In genomic region chr6:44230034-44230675, GRCh38 we compare ENCODE assay signal across 19 cellular contexts. TPM values are rescaled to one million over a fixed set of nuclear protein-coding genes. Genes with fewer than 3 reads are reported as not detected.
"Had no signal": no experiment of that assay in that cellular context is flagged by ENCODE, and none has a peak within 500 bp of the region (broad histone marks: within the 10 kb centered on the region; RNA-seq: fewer than 3 reads in every experiment).

No MANE protein-coding gene starts in this region.

- DNase-seq: activated B cell treated with CpG ODN at 0.5 μM for 24 hours; activated CD4-positive, alpha-beta T cell treated with anti-CD3 and anti-CD28 coated beads, Interleukin-2, amount 10 ng/mL, durations not matched to agents 7 days and 5 days; activated CD8-positive, alpha-beta memory T cell treated with anti-CD3 and anti-CD28 coated beads for 24 hours; activated naive CD4-positive, alpha-beta T cell treated with anti-CD3 and anti-CD28 coated beads, Interleukin-2, amount 10 ng/mL, durations not matched to agents 7 days and 5 days; activated T-cell treated with anti-CD3 and anti-CD28 coated beads for 4 hours; esophagus squamous epithelium; foreskin fibroblast; islet precursor cell; naive B cell; SHP77 treated with DMSO at 0.1 percent for 48 hours; stimulated activated CD4-positive, alpha-beta T cell treated with anti-CD3 and anti-CD28 coated beads, Interleukin-4, amount 100 ng/mL, for 4 hours; transverse colon had no signal

- H3K36me3 Mint-ChIP-seq: mesothelial cell of epicardium, naive B cell had no signal

- H3K27ac Mint-ChIP-seq: activated B cell treated with CpG ODN at 0.5 μM for 24 hours; activated naive CD4-positive, alpha-beta T cell treated with anti-CD3 and anti-CD28 coated beads, Interleukin-2, amount 10 ng/mL, durations not matched to agents 7 days and 5 days; activated T-helper 2 cell treated with anti-CD3 and anti-CD28 coated beads, Interferon-gamma antibody, Interleukin-2, Interleukin-4, amounts not matched to agents 10 μg/mL and 5 μg/mL and 100 μg/mL, durations not matched to agents 14 hours and 24 hours and 36 hours; mesothelial cell of epicardium; naive B cell; progenitor cell of endocrine pancreas; T-helper 1 cell treated with Interleukin-12 subunit alpha and Interleukin-12 subunit beta and Interleukin-4 antibody, amounts not matched to agents 30 μg/mL and 1 μg/mL, for 36 hours had no signal

- H3K4me1 Mint-ChIP-seq: activated B cell treated with CpG ODN at 0.5 μM for 24 hours had no signal

- ATAC-seq: body of pancreas had no signal

- H3K4me3 ChIP-seq: body of pancreas, esophagus squamous epithelium, skin epidermis, transverse colon had no signal

- H3K4me3 Mint-ChIP-seq: activated B cell treated with CpG ODN at 0.5 μM for 24 hours; activated CD4-positive, alpha-beta T cell treated with anti-CD3 and anti-CD28 coated beads, Interleukin-2, amount 10 ng/mL, durations not matched to agents 7 days and 5 days; activated naive CD4-positive, alpha-beta T cell treated with anti-CD3 and anti-CD28 coated beads, Interleukin-2, amount 10 ng/mL, durations not matched to agents 7 days and 5 days; mesothelial cell of epicardium; naive B cell; T-helper 1 cell treated with Interleukin-12 subunit alpha and Interleukin-12 subunit beta and Interleukin-4 antibody, amounts not matched to agents 30 μg/mL and 1 μg/mL, for 36 hours had no signal

- H3K9me3 Mint-ChIP-seq: activated B cell treated with CpG ODN at 0.5 μM for 24 hours; activated CD4-positive, alpha-beta T cell treated with anti-CD3 and anti-CD28 coated beads, Interleukin-2, amount 10 ng/mL, durations not matched to agents 7 days and 5 days; activated naive CD4-positive, alpha-beta T cell treated with anti-CD3 and anti-CD28 coated beads, Interleukin-2, amount 10 ng/mL, durations not matched to agents 7 days and 5 days; activated T-helper 2 cell treated with anti-CD3 and anti-CD28 coated beads, Interferon-gamma antibody, Interleukin-2, Interleukin-4, amounts not matched to agents 10 μg/mL and 5 μg/mL and 100 μg/mL, durations not matched to agents 14 hours and 24 hours and 36 hours; mesothelial cell of epicardium; naive B cell; T-helper 1 cell treated with Interleukin-12 subunit alpha and Interleukin-12 subunit beta and Interleukin-4 antibody, amounts not matched to agents 30 μg/mL and 1 μg/mL, for 36 hours had no signal

- H3K27me3 ChIP-seq: body of pancreas, esophagus squamous epithelium, transverse colon had no signal

- H3K27ac ChIP-seq: body of pancreas, esophagus squamous epithelium had no signal

- H3K36me3 ChIP-seq: transverse colon had no signal

- H3K9me3 ChIP-seq: body of pancreas, esophagus squamous epithelium, transverse colon had no signal

RNA-seq across cellular contexts. Expression of gene MYMX, which starts 13.4 kb away (rescaled TPM):
- total RNA-seq: activated B cell treated with CpG ODN at 0.5 μM for 24 hours; activated CD4-positive, alpha-beta T cell treated with anti-CD3 and anti-CD28 coated beads, Interleukin-2, amount 10 ng/mL, durations not matched to agents 7 days and 5 days; activated T-helper 2 cell treated with anti-CD3 and anti-CD28 coated beads, Interferon-gamma antibody, Interleukin-2, Interleukin-4, amounts not matched to agents 10 μg/mL and 5 μg/mL and 100 μg/mL, durations not matched to agents 14 hours and 24 hours and 36 hours; cerebellum; esophagus squamous epithelium; mesothelial cell of epicardium; progenitor cell of endocrine pancreas had no signal
